ENCODE assay signal across 8 cellular contexts in genomic region chr20:34834459-34834893, GRCh38. TPM values are rescaled to one million over a fixed set of nuclear protein-coding genes. Genes with fewer than 3 reads are reported as not detected.
DNase-seq lines count a peak whose midpoint lies in the region; ATAC-seq and TF ChIP-seq lines count a peak whose summit lies in the region.

No MANE protein-coding gene starts in this region.

- H3K9me3 ChIP-seq in esophagus squamous epithelium (no peaks in the 10 kb centered on the region), aorta (ENCODE audit: control insufficient read depth, low read length) (no peaks in the 10 kb centered on the region)

- peaks cover 0 to 5% (median 0%) of the 10 kb centered on the region in 3 donors for H3K4me1 ChIP-seq in esophagus squamous epithelium
- H3K4me1 ChIP-seq in aorta (ENCODE audit: control insufficient read depth in 1 of 2, insufficient read depth in 2 of 2, low read length in 2 of 2) = no peaks in the 10 kb centered on the region

- no peak for ATAC-seq in HG02938 (IDR thresholded peaks at IDR 0.05; ENCODE audit: unreplicated experiment)
- no peak for ATAC-seq in aorta (ENCODE audit: low FRiP score)

- intact Hi-C loops in esophagus squamous epithelium (cut with DNase I) = no loop called here
- intact Hi-C loops in aorta (cut with DNase I) = loop anchor here (10.0 kb wide), 2 partner anchors 260 to 370 kb away; partner anchors contain the start of gene TRPC4AP (in 2 of the 2)

- H3K27me3 ChIP-seq in esophagus squamous epithelium = peaks cover 0 to 23% (median 0%) of the 10 kb centered on the region in 4 donors
- no peaks in the 10 kb centered on the region for H3K27me3 ChIP-seq in aorta (ENCODE audit: control insufficient read depth in 1 of 2, insufficient read depth in 2 of 2, low read length in 1 of 2)

- H3K36me3 Mint-ChIP-seq in activated CD4-positive, alpha-beta T cell treated with anti-CD3 and anti-CD28 coated beads, Interleukin-2, amount 10 ng/mL, durations not matched to agents 7 days and 5 days (ENCODE audit: low read depth) = no peaks in the 10 kb centered on the region

- H3K27ac Mint-ChIP-seq in activated CD4-positive, alpha-beta T cell treated with anti-CD3 and anti-CD28 coated beads, Interleukin-2, amount 10 ng/mL, durations not matched to agents 7 days and 5 days = no peak overlapping the region

- DNase-seq in DMS53 (lab: John Stamatoyannopoulos, UW) = peak; percentile 74
- peak; percentile 11 for DNase-seq in KG1 (lab: John Stamatoyannopoulos, UW)
- peak; percentile 43 for DNase-seq in OCI-M2 (lab: John Stamatoyannopoulos, UW; ENCODE audit: unreplicated experiment)
- no peak for DNase-seq in esophagus squamous epithelium (lab: John Stamatoyannopoulos, UW)
- peak; percentile 40 for DNase-seq in pons (ENCODE audit: low spot score)
- DNase-seq in activated CD4-positive, alpha-beta T cell treated with anti-CD3 and anti-CD28 coated beads, Interleukin-2, amount 10 ng/mL, durations not matched to agents 7 days and 5 days = no peak
- no peak for DNase-seq in aorta

- peaks cover 32% of the 10 kb centered on the region for H3K27me3 Mint-ChIP-seq in activated CD4-positive, alpha-beta T cell treated with anti-CD3 and anti-CD28 coated beads, Interleukin-2, amount 10 ng/mL, durations not matched to agents 7 days and 5 days

- no peaks in the 10 kb centered on the region for H3K9me3 Mint-ChIP-seq in activated CD4-positive, alpha-beta T cell treated with anti-CD3 and anti-CD28 coated beads, Interleukin-2, amount 10 ng/mL, durations not matched to agents 7 days and 5 days

- CTCF ChIA-PET in activated CD4-positive, alpha-beta T cell treated with anti-CD3 and anti-CD28 coated beads, Interleukin-2, amount 10 ng/mL, durations not matched to agents 7 days and 5 days (lab: Charles Lee) = interaction anchor here (0.9 kb wide), 1 partner anchor 262 kb away, joined by 3 read pairs; no protein-coding TSS in a partner anchor

- POLR2A ChIA-PET in activated CD4-positive, alpha-beta T cell treated with anti-CD3 and anti-CD28 coated beads, Interleukin-2, amount 10 ng/mL, durations not matched to agents 7 days and 5 days (lab: Charles Lee) = no interaction called here

- TF ChIP-seq POLR2A in esophagus squamous epithelium (IDR thresholded peaks at IDR 0.05) = no peak

- H3K4me1 Mint-ChIP-seq in activated CD4-positive, alpha-beta T cell treated with anti-CD3 and anti-CD28 coated beads, Interleukin-2, amount 10 ng/mL, durations not matched to agents 7 days and 5 days = peaks cover 1% of the 10 kb centered on the region

- H3K27ac ChIP-seq in esophagus squamous epithelium (no peak overlapping the region), aorta (ENCODE audit: low read depth in 1 of 2, low read length in 2 of 2) (no peak overlapping the region)

- no peak overlapping the region for H3K4me3 ChIP-seq in esophagus squamous epithelium
- no peak overlapping the region for H3K4me3 ChIP-seq in aorta (ENCODE audit: low read length in 2 of 2)

- peak in 5 of 6 experiments; percentile 23 to 58 (median 34) for TF ChIP-seq CTCF in esophagus squamous epithelium (IDR thresholded peaks at IDR 0.05)

- no peaks in the 10 kb centered on the region for H3K36me3 ChIP-seq in esophagus squamous epithelium
- no peaks in the 10 kb centered on the region for H3K36me3 ChIP-seq in aorta (ENCODE audit: control insufficient read depth in 1 of 2, insufficient read depth in 2 of 2, low read length in 1 of 2)

- 12 to 19% methylated on average over 6 of the region's 6 CpGs for WGBS in esophagus squamous epithelium, 2 donors
- 33 to 39% methylated on average over 6 of the region's 6 CpGs for WGBS in aorta, 2 donors

- H3K4me3 Mint-ChIP-seq in activated CD4-positive, alpha-beta T cell treated with anti-CD3 and anti-CD28 coated beads, Interleukin-2, amount 10 ng/mL, durations not matched to agents 7 days and 5 days = no peak overlapping the region

RNA-seq across cellular contexts. Expression of gene NCOA6, which starts 9.0 kb away (rescaled TPM):
- total RNA-seq in esophagus squamous epithelium = 10 to 100 TPM; 11.6 to 21.8 (median 18.1) TPM
- total RNA-seq in activated CD4-positive, alpha-beta T cell treated with anti-CD3 and anti-CD28 coated beads, Interleukin-2, amount 10 ng/mL, durations not matched to agents 7 days and 5 days = 10 to 100 TPM; 32.3 to 35.0 TPM
- total RNA-seq in aorta = 10 to 100 TPM; 21.3 to 28.1 TPM
- polyA plus RNA-seq in aorta = 10 to 100 TPM; 10.2 to 13.4 TPM

RNA-seq across cellular contexts. Expression of gene GGT7, which starts 38.2 kb away (rescaled TPM):
- total RNA-seq in esophagus squamous epithelium (1 to 10 TPM; 1.8 to 8.2 (median 5.1) TPM), aorta (10 to 100 TPM; 22.3 to 27.1 TPM)
- total RNA-seq in activated CD4-positive, alpha-beta T cell treated with anti-CD3 and anti-CD28 coated beads, Interleukin-2, amount 10 ng/mL, durations not matched to agents 7 days and 5 days = 1 to 10 TPM; 5.7 to 7.2 TPM
- 10 to 100 TPM in 1 of 2 donors, 1 to 10 TPM in 1; 7.5 to 41.3 TPM for polyA plus RNA-seq in aorta

RNA-seq across cellular contexts. Expression of gene ACSS2, which starts 41.9 kb away (rescaled TPM):
- total RNA-seq in esophagus squamous epithelium (10 to 100 TPM; 29.5 to 69.1 (median 43.6) TPM), aorta (10 to 100 TPM; 64.8 to 87.4 TPM)
- total RNA-seq in activated CD4-positive, alpha-beta T cell treated with anti-CD3 and anti-CD28 coated beads, Interleukin-2, amount 10 ng/mL, durations not matched to agents 7 days and 5 days = 10 to 100 TPM; 33.0 to 36.1 TPM
- polyA plus RNA-seq in aorta = 10 to 100 TPM; 59.4 to 99.0 TPM

Comparison
In these comparisons a context has a peak if more than half of its experiments do, and no peak if none do; other contexts are left out.
1. DNase-seq: peak in DMS53 (single experiment), KG1 (single experiment), OCI-M2 (single experiment) and pons (single experiment); none in esophagus squamous epithelium (single experiment), activated CD4-positive, alpha-beta T cell treated with anti-CD3 and anti-CD28 coated beads, Interleukin-2, amount 10 ng/mL, durations not matched to agents 7 days and 5 days (single experiment) and aorta (0 of 2).